25 cellular contexts compared by ENCODE assay signal in genomic region chr19:21921691-21922180, GRCh38.
"Had no signal": no experiment of that assay in that cellular context is flagged by ENCODE, and none has a peak within 500 bp of the region (broad histone marks: within the 10 kb centered on the region; RNA-seq: fewer than 3 reads in every experiment).

No MANE protein-coding gene starts in this region.

- H3K4me1 ChIP-seq: esophagus squamous epithelium, gastroesophageal sphincter had no signal

- H3K27ac ChIP-seq: brain microvascular endothelial cell, coronary artery, esophagus squamous epithelium, gastroesophageal sphincter, WERI-Rb-1 had no signal

- DNase-seq: activated B cell treated with CpG ODN at 0.5 μM for 24 hours; activated CD4-positive, alpha-beta T cell treated with anti-CD3 and anti-CD28 coated beads for 48 hours; activated CD4-positive, alpha-beta T cell treated with anti-CD3 and anti-CD28 coated beads, Interleukin-2, amount 50 U/mL, for 1 hour; activated CD4-positive, alpha-beta T cell treated with anti-CD3 and anti-CD28 coated beads, Interleukin-2, amount 50 U/mL, for 48 hours; activated CD8-positive, alpha-beta memory T cell treated with anti-CD3 and anti-CD28 coated beads for 24 hours; activated CD8-positive, alpha-beta T cell treated with anti-CD3 and anti-CD28 coated beads for 36 hours; activated effector memory CD4-positive, alpha-beta T cell treated with Interleukin-2 at 50 U/mL for 16 hours; activated gamma-delta T cell treated with Interleukin-2 at 50 U/mL for 16 hours; activated naive CD4-positive, alpha-beta T cell treated with anti-CD3 and anti-CD28 coated beads, Interleukin-2, amount 50 U/mL, for 16 hours; activated naive CD4-positive, alpha-beta T cell treated with Interleukin-2 at 50 U/mL for 16 hours; activated T-cell treated with anti-CD3 and anti-CD28 coated beads, Interleukin-2, amount 50 U/mL, for 4 hours; amniotic stem cell; anterior cingulate cortex; brain microvascular endothelial cell; effector CD4-positive, alpha-beta T cell; effector memory CD8-positive, alpha-beta T cell; erythroblast; esophagus squamous epithelium; foreskin melanocyte; T-helper 1 cell; T-helper 17 cell; T1000; WERI-Rb-1 had no signal

- H3K36me3 ChIP-seq: brain microvascular endothelial cell, esophagus squamous epithelium, gastroesophageal sphincter, WERI-Rb-1 had no signal

- H3K27me3 ChIP-seq: brain microvascular endothelial cell, esophagus squamous epithelium, gastroesophageal sphincter had no signal

- H3K4me3 ChIP-seq: coronary artery, esophagus squamous epithelium, gastroesophageal sphincter had no signal
